1 cellular context compared by ENCODE assay signal in genomic region chr9:130935660-130936271, GRCh38.
A peak's percentile ranks its signal among the peaks of the same experiment; 100 is the strongest.
TF ChIP-seq lines count a peak whose summit lies in the region.

No MANE protein-coding gene starts in this region.

TF ChIP-seq in HepG2, 621 proteins besides CTCF, POLR2A, EP300 and RAD21 (continues in another document):
- TF ChIP-seq, protein P1, sequence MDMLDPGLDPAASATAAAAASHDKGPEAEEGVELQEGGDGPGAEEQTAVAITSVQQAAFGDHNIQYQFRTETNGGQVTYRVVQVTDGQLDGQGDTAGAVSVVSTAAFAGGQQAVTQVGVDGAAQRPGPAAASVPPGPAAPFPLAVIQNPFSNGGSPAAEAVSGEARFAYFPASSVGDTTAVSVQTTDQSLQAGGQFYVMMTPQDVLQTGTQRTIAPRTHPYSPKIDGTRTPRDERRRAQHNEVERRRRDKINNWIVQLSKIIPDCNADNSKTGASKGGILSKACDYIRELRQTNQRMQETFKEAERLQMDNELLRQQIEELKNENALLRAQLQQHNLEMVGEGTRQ (IDR thresholded peaks at IDR 0.05; ENCODE audit: low read depth, low read length): peak; percentile 52; the same call in 1 of the 2 replicates
- TF ChIP-seq, protein P1 (CRISPR knock-in tag; IDR thresholded peaks at IDR 0.05; ENCODE audit: borderline replicate concordance): peak; percentile 76; the same call in 1 of the 2 replicates
- TF ChIP-seq HINFP (CRISPR knock-in tag; IDR thresholded peaks at IDR 0.05; ENCODE audit: low read depth) (no peak), EEA1 (CRISPR knock-in tag; IDR thresholded peaks at IDR 0.05; ENCODE audit: borderline replicate concordance) (0 out of 2 replicates have a peak, but pooled peaks have one; percentile 2), HDAC2 (CRISPR knock-in tag; IDR thresholded peaks at IDR 0.05) (peak; percentile 13; the same call in 1 of the 2 replicates), ZNF768 (CRISPR knock-in tag; IDR thresholded peaks at IDR 0.05) (peak; percentile 99), ZNF629 (CRISPR knock-in tag; conservative IDR thresholded peaks at IDR 0.05) (peak; percentile 94), ZMYM3 (CRISPR knock-in tag; IDR thresholded peaks at IDR 0.05) (peak; percentile 83), NCOA2 (CRISPR knock-in tag; IDR thresholded peaks at IDR 0.05) (peak; percentile 3; the same call in 1 of the 2 replicates), ZFP36 (IDR thresholded peaks at IDR 0.05; ENCODE audit: borderline replicate concordance, low read depth, low read length, partially characterized antibody) (peak; percentile 40), RXRB (CRISPR knock-in tag; IDR thresholded peaks at IDR 0.05; ENCODE audit: borderline replicate concordance) (no peak), ZNF713 (CRISPR knock-in tag; IDR thresholded peaks at IDR 0.05) (no peak), REPIN1 (CRISPR knock-in tag; IDR thresholded peaks at IDR 0.05; ENCODE audit: borderline replicate concordance, low read depth) (0 out of 2 replicates have a peak, but pooled peaks have one; percentile 7), DPF2 (CRISPR knock-in tag; IDR thresholded peaks at IDR 0.05; ENCODE audit: borderline replicate concordance, low read depth) (no peak), ISL2 (CRISPR knock-in tag; IDR thresholded peaks at IDR 0.05) (0 out of 2 replicates have a peak, but pooled peaks have one; percentile 6), YEATS4 (CRISPR knock-in tag; IDR thresholded peaks at IDR 0.05; ENCODE audit: borderline replicate concordance) (no peak), LBX2 (CRISPR knock-in tag; IDR thresholded peaks at IDR 0.05; ENCODE audit: borderline replicate concordance) (no peak), RAD51 (IDR thresholded peaks at IDR 0.05; ENCODE audit: borderline replicate concordance) (peak; percentile 50; the same call in 1 of the 2 replicates), ADNP (CRISPR knock-in tag; IDR thresholded peaks at IDR 0.05) (peak; percentile 61; the same call in 1 of the 2 replicates), POGZ (CRISPR knock-in tag; IDR thresholded peaks at IDR 0.05) (0 out of 2 replicates have a peak, but pooled peaks have one; percentile 15), GATAD1 (CRISPR knock-in tag; IDR thresholded peaks at IDR 0.05) (no peak), JDP2 (CRISPR knock-in tag; IDR thresholded peaks at IDR 0.05; ENCODE audit: borderline replicate concordance) (no peak), IKZF4 (CRISPR knock-in tag; IDR thresholded peaks at IDR 0.05; ENCODE audit: borderline replicate concordance, low read depth, not compliant biosample characterization) (no peak), SAFB2 (CRISPR knock-in tag; IDR thresholded peaks at IDR 0.05; ENCODE audit: borderline replicate concordance, low read depth) (0 out of 2 replicates have a peak, but pooled peaks have one; percentile 33), FOXA1 (IDR thresholded peaks at IDR 0.05) (no peak), FOXA1 (CRISPR knock-in tag; IDR thresholded peaks at IDR 0.05) (peak; percentile 36; the same call in 1 of the 2 replicates), SP5 (CRISPR knock-in tag; IDR thresholded peaks at IDR 0.05; ENCODE audit: borderline replicate concordance, low read depth) (0 out of 2 replicates have a peak, but pooled peaks have one; percentile 1), HNF4A (CRISPR knock-in tag; IDR thresholded peaks at IDR 0.05) (no peak), ZNF138 (CRISPR knock-in tag; IDR thresholded peaks at IDR 0.05; ENCODE audit: low read depth) (no peak), ZNF12 (CRISPR knock-in tag; IDR thresholded peaks at IDR 0.05) (peak; percentile 97), HNF4G (IDR thresholded peaks at IDR 0.05; ENCODE audit: borderline replicate concordance, low read depth, low read length) (peak; percentile 0; the same call in 1 of the 2 replicates), HNF4G (CRISPR knock-in tag; IDR thresholded peaks at IDR 0.05; ENCODE audit: borderline replicate concordance, low read depth) (no peak), TRAFD1 (CRISPR knock-in tag; IDR thresholded peaks at IDR 0.05; ENCODE audit: borderline replicate concordance) (0 out of 2 replicates have a peak, but pooled peaks have one; percentile 20), FOXM1 (CRISPR knock-in tag; IDR thresholded peaks at IDR 0.05) (no peak), CEBPG (CRISPR knock-in tag; IDR thresholded peaks at IDR 0.05) (peak; percentile 35; the same call in 1 of the 2 replicates), KLF9 (CRISPR knock-in tag; IDR thresholded peaks at IDR 0.05; ENCODE audit: low read depth) (no peak), HDAC1 (CRISPR knock-in tag; IDR thresholded peaks at IDR 0.05) (0 out of 2 replicates have a peak, but pooled peaks have one; percentile 17), BHLHE40 (IDR thresholded peaks at IDR 0.05; ENCODE audit: low read length) (0 out of 2 replicates have a peak, but pooled peaks have one; percentile 9)
- TF ChIP-seq, protein P2, sequence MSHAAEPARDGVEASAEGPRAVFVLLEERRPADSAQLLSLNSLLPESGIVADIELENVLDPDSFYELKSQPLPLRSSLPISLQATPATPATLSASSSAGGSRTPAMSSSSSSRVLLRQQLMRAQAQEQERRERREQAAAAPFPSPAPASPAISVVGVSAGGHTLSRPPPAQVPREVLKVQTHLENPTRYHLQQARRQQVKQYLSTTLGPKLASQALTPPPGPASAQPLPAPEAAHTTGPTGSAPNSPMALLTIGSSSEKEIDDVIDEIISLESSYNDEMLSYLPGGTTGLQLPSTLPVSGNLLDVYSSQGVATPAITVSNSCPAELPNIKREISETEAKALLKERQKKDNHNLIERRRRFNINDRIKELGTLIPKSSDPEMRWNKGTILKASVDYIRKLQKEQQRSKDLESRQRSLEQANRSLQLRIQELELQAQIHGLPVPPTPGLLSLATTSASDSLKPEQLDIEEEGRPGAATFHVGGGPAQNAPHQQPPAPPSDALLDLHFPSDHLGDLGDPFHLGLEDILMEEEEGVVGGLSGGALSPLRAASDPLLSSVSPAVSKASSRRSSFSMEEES (CRISPR knock-in tag; IDR thresholded peaks at IDR 0.05): 0 out of 2 replicates have a peak, but pooled peaks have one; percentile 43
- TF ChIP-seq, protein P3, sequence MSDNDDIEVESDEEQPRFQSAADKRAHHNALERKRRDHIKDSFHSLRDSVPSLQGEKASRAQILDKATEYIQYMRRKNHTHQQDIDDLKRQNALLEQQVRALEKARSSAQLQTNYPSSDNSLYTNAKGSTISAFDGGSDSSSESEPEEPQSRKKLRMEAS (IDR thresholded peaks at IDR 0.05): peak; percentile 26; the same call in 1 of the 2 replicates
- TF ChIP-seq, protein P4, sequence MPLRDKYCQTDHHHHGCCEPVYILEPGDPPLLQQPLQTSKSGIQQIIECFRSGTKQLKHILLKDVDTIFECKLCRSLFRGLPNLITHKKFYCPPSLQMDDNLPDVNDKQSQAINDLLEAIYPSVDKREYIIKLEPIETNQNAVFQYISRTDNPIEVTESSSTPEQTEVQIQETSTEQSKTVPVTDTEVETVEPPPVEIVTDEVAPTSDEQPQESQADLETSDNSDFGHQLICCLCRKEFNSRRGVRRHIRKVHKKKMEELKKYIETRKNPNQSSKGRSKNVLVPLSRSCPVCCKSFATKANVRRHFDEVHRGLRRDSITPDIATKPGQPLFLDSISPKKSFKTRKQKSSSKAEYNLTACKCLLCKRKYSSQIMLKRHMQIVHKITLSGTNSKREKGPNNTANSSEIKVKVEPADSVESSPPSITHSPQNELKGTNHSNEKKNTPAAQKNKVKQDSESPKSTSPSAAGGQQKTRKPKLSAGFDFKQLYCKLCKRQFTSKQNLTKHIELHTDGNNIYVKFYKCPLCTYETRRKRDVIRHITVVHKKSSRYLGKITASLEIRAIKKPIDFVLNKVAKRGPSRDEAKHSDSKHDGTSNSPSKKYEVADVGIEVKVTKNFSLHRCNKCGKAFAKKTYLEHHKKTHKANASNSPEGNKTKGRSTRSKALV (CRISPR knock-in tag; IDR thresholded peaks at IDR 0.05): peak; percentile 5
- TF ChIP-seq, protein P5, sequence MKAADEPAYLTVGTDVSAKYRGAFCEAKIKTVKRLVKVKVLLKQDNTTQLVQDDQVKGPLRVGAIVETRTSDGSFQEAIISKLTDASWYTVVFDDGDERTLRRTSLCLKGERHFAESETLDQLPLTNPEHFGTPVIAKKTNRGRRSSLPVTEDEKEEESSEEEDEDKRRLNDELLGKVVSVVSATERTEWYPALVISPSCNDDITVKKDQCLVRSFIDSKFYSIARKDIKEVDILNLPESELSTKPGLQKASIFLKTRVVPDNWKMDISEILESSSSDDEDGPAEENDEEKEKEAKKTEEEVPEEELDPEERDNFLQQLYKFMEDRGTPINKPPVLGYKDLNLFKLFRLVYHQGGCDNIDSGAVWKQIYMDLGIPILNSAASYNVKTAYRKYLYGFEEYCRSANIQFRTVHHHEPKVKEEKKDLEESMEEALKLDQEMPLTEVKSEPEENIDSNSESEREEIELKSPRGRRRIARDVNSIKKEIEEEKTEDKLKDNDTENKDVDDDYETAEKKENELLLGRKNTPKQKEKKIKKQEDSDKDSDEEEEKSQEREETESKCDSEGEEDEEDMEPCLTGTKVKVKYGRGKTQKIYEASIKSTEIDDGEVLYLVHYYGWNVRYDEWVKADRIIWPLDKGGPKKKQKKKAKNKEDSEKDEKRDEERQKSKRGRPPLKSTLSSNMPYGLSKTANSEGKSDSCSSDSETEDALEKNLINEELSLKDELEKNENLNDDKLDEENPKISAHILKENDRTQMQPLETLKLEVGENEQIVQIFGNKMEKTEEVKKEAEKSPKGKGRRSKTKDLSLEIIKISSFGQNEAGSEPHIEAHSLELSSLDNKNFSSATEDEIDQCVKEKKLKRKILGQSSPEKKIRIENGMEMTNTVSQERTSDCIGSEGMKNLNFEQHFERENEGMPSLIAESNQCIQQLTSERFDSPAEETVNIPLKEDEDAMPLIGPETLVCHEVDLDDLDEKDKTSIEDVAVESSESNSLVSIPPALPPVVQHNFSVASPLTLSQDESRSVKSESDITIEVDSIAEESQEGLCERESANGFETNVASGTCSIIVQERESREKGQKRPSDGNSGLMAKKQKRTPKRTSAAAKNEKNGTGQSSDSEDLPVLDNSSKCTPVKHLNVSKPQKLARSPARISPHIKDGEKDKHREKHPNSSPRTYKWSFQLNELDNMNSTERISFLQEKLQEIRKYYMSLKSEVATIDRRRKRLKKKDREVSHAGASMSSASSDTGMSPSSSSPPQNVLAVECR (CRISPR knock-in tag; IDR thresholded peaks at IDR 0.05; ENCODE audit: borderline replicate concordance): no peak
